ENCODE assay signal across 8 cellular contexts in the genomic region with DNA sequence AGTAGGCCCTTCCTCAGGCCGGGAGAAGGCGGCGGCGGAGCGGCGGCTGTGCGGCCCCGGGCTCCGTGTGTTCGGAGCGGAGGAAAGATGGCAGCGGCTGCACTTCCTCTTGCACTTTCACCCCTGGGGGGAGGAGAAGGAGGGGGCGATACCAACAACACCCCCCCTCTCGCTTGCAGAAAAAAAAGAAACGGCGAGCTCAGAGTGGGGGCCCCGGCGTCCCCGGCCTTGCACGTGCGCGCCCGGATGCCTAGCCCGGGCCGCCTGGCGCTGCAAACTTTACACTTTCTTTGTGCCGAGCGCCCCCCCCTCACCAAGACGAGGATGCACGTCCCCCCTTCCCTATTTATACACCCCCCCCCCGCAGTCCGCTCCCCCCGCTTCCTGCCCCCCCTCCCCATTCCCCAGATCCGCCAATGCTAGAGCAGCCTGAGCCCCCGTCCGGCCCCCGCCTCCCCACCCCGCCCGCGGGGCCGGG. TPM values are rescaled to one million over a fixed set of nuclear protein-coding genes. Genes with fewer than 3 reads are reported as not detected.
DNase-seq lines count a peak whose midpoint lies in the region; ATAC-seq and TF ChIP-seq lines count a peak whose summit lies in the region.

A gene with protein sequence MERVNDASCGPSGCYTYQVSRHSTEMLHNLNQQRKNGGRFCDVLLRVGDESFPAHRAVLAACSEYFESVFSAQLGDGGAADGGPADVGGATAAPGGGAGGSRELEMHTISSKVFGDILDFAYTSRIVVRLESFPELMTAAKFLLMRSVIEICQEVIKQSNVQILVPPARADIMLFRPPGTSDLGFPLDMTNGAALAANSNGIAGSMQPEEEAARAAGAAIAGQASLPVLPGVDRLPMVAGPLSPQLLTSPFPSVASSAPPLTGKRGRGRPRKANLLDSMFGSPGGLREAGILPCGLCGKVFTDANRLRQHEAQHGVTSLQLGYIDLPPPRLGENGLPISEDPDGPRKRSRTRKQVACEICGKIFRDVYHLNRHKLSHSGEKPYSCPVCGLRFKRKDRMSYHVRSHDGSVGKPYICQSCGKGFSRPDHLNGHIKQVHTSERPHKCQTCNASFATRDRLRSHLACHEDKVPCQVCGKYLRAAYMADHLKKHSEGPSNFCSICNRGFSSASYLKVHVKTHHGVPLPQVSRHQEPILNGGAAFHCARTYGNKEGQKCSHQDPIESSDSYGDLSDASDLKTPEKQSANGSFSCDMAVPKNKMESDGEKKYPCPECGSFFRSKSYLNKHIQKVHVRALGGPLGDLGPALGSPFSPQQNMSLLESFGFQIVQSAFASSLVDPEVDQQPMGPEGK (minus strand): TSS at position 92 of the 478 bp plus-strand sequence. CDS start 744 bp downstream, outside the sequence.

- H3K4me3 Mint-ChIP-seq in activated CD8-positive, alpha-beta T cell treated with anti-CD3 and anti-CD28 coated beads, Interleukin-2, amount 10 ng/mL, durations not matched to agents 7 days and 5 days: peak within 1 kb of the TSS; percentile 83
- H3K4me3 Mint-ChIP-seq in endothelial cell (ENCODE audit: unreplicated experiment): peak within 1 kb of the TSS; percentile 90

- TF ChIP-seq CTCF in endothelial cell (IDR thresholded peaks at IDR 0.05; ENCODE audit: unreplicated experiment): no peak

- H3K4me1 Mint-ChIP-seq in activated CD8-positive, alpha-beta T cell treated with anti-CD3 and anti-CD28 coated beads, Interleukin-2, amount 10 ng/mL, durations not matched to agents 7 days and 5 days (ENCODE audit: low read depth): peaks cover 47% of the 10 kb centered on the region
- peaks cover 41% of the 10 kb centered on the region for H3K4me1 Mint-ChIP-seq in endothelial cell (ENCODE audit: unreplicated experiment)

- CTCF ChIA-PET in activated CD8-positive, alpha-beta T cell treated with anti-CD3 and anti-CD28 coated beads, Interleukin-2, amount 10 ng/mL, durations not matched to agents 7 days and 5 days (lab: Charles Lee): interaction anchor here (0.6 to 2.1 kb wide), 11 partner anchors 14 to 316 kb away, joined by 3 to 12 read pairs (median 4); a partner anchor contains a TSS

- H3K27me3 Mint-ChIP-seq in activated CD8-positive, alpha-beta T cell treated with anti-CD3 and anti-CD28 coated beads, Interleukin-2, amount 10 ng/mL, durations not matched to agents 7 days and 5 days (ENCODE audit: low read depth): no peaks in the 10 kb centered on the region
- H3K27me3 Mint-ChIP-seq in endothelial cell (ENCODE audit: unreplicated experiment): peaks cover 12% of the 10 kb centered on the region

- DNase-seq in NCI-H2081 (lab: John Stamatoyannopoulos, UW): peak; percentile 70 to 78
- DNase-seq in NCI-H2081 treated with DMSO at 0.1 percent for 48 hours (lab: John Stamatoyannopoulos, UW): no peak
- DNase-seq in NCI-H774 (lab: John Stamatoyannopoulos, UW): peak; percentile 47
- peak; percentile 89 for DNase-seq in activated CD8-positive, alpha-beta T cell treated with anti-CD3 and anti-CD28 coated beads, Interleukin-2, amount 10 ng/mL, durations not matched to agents 7 days and 5 days
- DNase-seq in endothelial cell (ENCODE audit: low spot score): peak; percentile 73
- DNase-seq in midbrain (lab: John Stamatoyannopoulos, UW): peak; percentile 84
- peak; percentile 45 to 62 for DNase-seq in stimulated activated CD8-positive, alpha-beta memory T cell treated with anti-CD3 and anti-CD28 coated beads, Interleukin-4, amount 100 ng/mL, for 1 hour (ENCODE audit: low read depth in 2 of 2, low spot score in 1 of 2)

- POLR2A ChIA-PET in activated CD8-positive, alpha-beta T cell treated with anti-CD3 and anti-CD28 coated beads, Interleukin-2, amount 10 ng/mL, durations not matched to agents 7 days and 5 days (lab: Charles Lee): interaction anchor here (0.6 to 2.2 kb wide), 17 partner anchors 9 to 604 kb away, joined by 3 to 43 read pairs (median 5); a partner anchor contains a TSS

- peak; percentile 21 for ATAC-seq in HG03108 (IDR thresholded peaks at IDR 0.05; ENCODE audit: unreplicated experiment)
- ATAC-seq in activated CD8-positive, alpha-beta T cell treated with anti-CD3 and anti-CD28 coated beads, Interleukin-2, amount 10 ng/mL, durations not matched to agents 7 days and 5 days: peak; percentile 60

- H3K36me3 Mint-ChIP-seq in activated CD8-positive, alpha-beta T cell treated with anti-CD3 and anti-CD28 coated beads, Interleukin-2, amount 10 ng/mL, durations not matched to agents 7 days and 5 days (ENCODE audit: low read depth): peaks cover 36% of the 10 kb centered on the region
- H3K36me3 Mint-ChIP-seq in endothelial cell (ENCODE audit: low read depth, unreplicated experiment): peaks cover 16% of the 10 kb centered on the region

- H3K27ac Mint-ChIP-seq in activated CD8-positive, alpha-beta T cell treated with anti-CD3 and anti-CD28 coated beads, Interleukin-2, amount 10 ng/mL, durations not matched to agents 7 days and 5 days: peak within 1 kb of the TSS; percentile 88
- H3K27ac Mint-ChIP-seq in endothelial cell (ENCODE audit: unreplicated experiment): peak within 1 kb of the TSS; percentile 30

- no peaks in the 10 kb centered on the region for H3K9me3 Mint-ChIP-seq in activated CD8-positive, alpha-beta T cell treated with anti-CD3 and anti-CD28 coated beads, Interleukin-2, amount 10 ng/mL, durations not matched to agents 7 days and 5 days (ENCODE audit: insufficient read depth)
- H3K9me3 Mint-ChIP-seq in endothelial cell (ENCODE audit: unreplicated experiment): no peaks in the 10 kb centered on the region

RNA-seq across cellular contexts. Expression of the gene that starts here (rescaled TPM):
- total RNA-seq in activated CD8-positive, alpha-beta T cell treated with anti-CD3 and anti-CD28 coated beads, Interleukin-2, amount 10 ng/mL, durations not matched to agents 7 days and 5 days: 10 to 100 TPM; 31.0 to 31.6 TPM
- total RNA-seq in endothelial cell (ENCODE audit: unreplicated experiment): 54.0 TPM
